1 cellular context compared by ENCODE assay signal in the genomic region with DNA sequence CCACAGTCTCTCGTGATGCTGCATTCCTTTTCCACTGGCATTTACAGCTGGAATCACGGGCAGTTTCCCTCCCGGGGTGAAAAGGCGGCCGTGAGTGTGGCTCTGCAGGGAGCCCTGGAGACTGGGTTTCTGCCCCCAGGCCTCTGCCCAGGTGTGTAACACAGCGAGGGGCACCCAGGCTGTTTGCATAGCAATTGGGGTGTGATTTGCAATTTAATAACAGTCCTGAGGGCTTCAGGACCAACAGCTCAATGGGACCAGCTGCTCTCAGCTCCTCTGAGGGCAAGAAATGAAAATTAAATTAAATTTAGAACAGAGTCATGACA.
TF ChIP-seq lines count a peak whose summit lies in the region.

No MANE protein-coding gene starts in this region.

TF ChIP-seq in WTC11, 78 proteins besides CTCF, POLR2A, EP300 and RAD21 (continued from another document):
- no peak for TF ChIP-seq ZNF532 (CRISPR knock-in tag; IDR thresholded peaks at IDR 0.05; ENCODE audit: borderline replicate concordance)
- peak; percentile 99 for TF ChIP-seq ZNF423 (CRISPR knock-in tag; IDR thresholded peaks at IDR 0.05)
- TF ChIP-seq, protein P1, sequence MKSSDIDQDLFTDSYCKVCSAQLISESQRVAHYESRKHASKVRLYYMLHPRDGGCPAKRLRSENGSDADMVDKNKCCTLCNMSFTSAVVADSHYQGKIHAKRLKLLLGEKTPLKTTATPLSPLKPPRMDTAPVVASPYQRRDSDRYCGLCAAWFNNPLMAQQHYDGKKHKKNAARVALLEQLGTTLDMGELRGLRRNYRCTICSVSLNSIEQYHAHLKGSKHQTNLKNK (CRISPR knock-in tag; IDR thresholded peaks at IDR 0.05), result no peak
- TF ChIP-seq RORB (CRISPR knock-in tag; IDR thresholded peaks at IDR 0.05), result no peak
- no peak for TF ChIP-seq JUN (CRISPR knock-in tag; IDR thresholded peaks at IDR 0.05)
- TF ChIP-seq ZNF281 (CRISPR knock-in tag; IDR thresholded peaks at IDR 0.05), result no peak
- TF ChIP-seq ZNF416 (CRISPR knock-in tag; IDR thresholded peaks at IDR 0.05), result no peak
- TF ChIP-seq, protein P2, sequence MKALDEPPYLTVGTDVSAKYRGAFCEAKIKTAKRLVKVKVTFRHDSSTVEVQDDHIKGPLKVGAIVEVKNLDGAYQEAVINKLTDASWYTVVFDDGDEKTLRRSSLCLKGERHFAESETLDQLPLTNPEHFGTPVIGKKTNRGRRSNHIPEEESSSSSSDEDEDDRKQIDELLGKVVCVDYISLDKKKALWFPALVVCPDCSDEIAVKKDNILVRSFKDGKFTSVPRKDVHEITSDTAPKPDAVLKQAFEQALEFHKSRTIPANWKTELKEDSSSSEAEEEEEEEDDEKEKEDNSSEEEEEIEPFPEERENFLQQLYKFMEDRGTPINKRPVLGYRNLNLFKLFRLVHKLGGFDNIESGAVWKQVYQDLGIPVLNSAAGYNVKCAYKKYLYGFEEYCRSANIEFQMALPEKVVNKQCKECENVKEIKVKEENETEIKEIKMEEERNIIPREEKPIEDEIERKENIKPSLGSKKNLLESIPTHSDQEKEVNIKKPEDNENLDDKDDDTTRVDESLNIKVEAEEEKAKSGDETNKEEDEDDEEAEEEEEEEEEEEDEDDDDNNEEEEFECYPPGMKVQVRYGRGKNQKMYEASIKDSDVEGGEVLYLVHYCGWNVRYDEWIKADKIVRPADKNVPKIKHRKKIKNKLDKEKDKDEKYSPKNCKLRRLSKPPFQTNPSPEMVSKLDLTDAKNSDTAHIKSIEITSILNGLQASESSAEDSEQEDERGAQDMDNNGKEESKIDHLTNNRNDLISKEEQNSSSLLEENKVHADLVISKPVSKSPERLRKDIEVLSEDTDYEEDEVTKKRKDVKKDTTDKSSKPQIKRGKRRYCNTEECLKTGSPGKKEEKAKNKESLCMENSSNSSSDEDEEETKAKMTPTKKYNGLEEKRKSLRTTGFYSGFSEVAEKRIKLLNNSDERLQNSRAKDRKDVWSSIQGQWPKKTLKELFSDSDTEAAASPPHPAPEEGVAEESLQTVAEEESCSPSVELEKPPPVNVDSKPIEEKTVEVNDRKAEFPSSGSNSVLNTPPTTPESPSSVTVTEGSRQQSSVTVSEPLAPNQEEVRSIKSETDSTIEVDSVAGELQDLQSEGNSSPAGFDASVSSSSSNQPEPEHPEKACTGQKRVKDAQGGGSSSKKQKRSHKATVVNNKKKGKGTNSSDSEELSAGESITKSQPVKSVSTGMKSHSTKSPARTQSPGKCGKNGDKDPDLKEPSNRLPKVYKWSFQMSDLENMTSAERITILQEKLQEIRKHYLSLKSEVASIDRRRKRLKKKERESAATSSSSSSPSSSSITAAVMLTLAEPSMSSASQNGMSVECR (CRISPR knock-in tag; IDR thresholded peaks at IDR 0.05; ENCODE audit: borderline replicate concordance), result no peak
- TF ChIP-seq CBFB (CRISPR knock-in tag; IDR thresholded peaks at IDR 0.05; ENCODE audit: low read depth), result no peak
- TF ChIP-seq FOXP4 (CRISPR knock-in tag; IDR thresholded peaks at IDR 0.05), result no peak
- 0 out of 2 replicates have a peak, but pooled peaks have one; percentile 31 for TF ChIP-seq MAX (CRISPR knock-in tag; IDR thresholded peaks at IDR 0.05)
